Comparison of ENCODE assay signal across 8 cellular contexts in genomic region chr1:78765489-78765888, GRCh38.
"Had no signal": no experiment of that assay in that cellular context is flagged by ENCODE, and none has a peak within 500 bp of the region (broad histone marks: within the 10 kb centered on the region; RNA-seq: fewer than 3 reads in every experiment).

No MANE protein-coding gene starts in this region.

- H3K9me3 ChIP-seq: HAP-1 had no signal

- H3K4me1 ChIP-seq: HAP-1 had no signal

- H3K4me3 ChIP-seq: GM23248, GM23338, HAP-1 had no signal

- H3K27ac ChIP-seq: GM23248 had no signal

- DNase-seq: GM23248, GOT3, H7, H9, HCEC 1CT, HFFc6 had no signal

- H3K36me3 ChIP-seq: HAP-1 had no signal
